In genomic region chr4:108849611-108850406, GRCh38 we compare ENCODE assay signal across 7 cellular contexts.
DNase-seq lines count a peak whose midpoint lies in the region; ATAC-seq and TF ChIP-seq lines count a peak whose summit lies in the region.

No MANE protein-coding gene starts in this region.

- TF ChIP-seq CTCF in RWPE2 (IDR thresholded peaks at IDR 0.05; ENCODE audit: poor library complexity, severe bottlenecking) (no peak), WERI-Rb-1 (IDR thresholded peaks at IDR 0.05; ENCODE audit: low read depth, low read length) (no peak)

- peaks cover 19% of the 10 kb centered on the region for H3K4me1 ChIP-seq in RWPE2 (ENCODE audit: insufficient read depth, poor library complexity, severe bottlenecking)

- H3K36me3 ChIP-seq in RWPE2 (ENCODE audit: low read depth) (no peaks in the 10 kb centered on the region), WERI-Rb-1 (no peaks in the 10 kb centered on the region)

- DNase-seq in RWPE2 (ENCODE audit: low spot score) = no peak
- peak; percentile 56 for DNase-seq in left kidney (ENCODE audit: low read depth, low spot score)
- DNase-seq in retina = no peak
- DNase-seq in NCI-H2171 (lab: John Stamatoyannopoulos, UW) = no peak
- no peak for DNase-seq in WERI-Rb-1

- no peaks in the 10 kb centered on the region for H3K27me3 ChIP-seq in RWPE2 (ENCODE audit: insufficient read depth, poor library complexity, severe bottlenecking)
- H3K27me3 ChIP-seq in WERI-Rb-1 (ENCODE audit: insufficient read depth, low read depth, severe bottlenecking) = no peaks in the 10 kb centered on the region

- ATAC-seq in GM19328 (IDR thresholded peaks at IDR 0.05; ENCODE audit: unreplicated experiment) (peak; percentile 85), HG02943 (IDR thresholded peaks at IDR 0.05; ENCODE audit: low read depth, unreplicated experiment) (peak; percentile 79), RWPE2 (ENCODE audit: low read depth) (peak; percentile 92)

- H3K9me3 ChIP-seq in RWPE2 (ENCODE audit: severe bottlenecking) = no peaks in the 10 kb centered on the region
- H3K9me3 ChIP-seq in WERI-Rb-1 (ENCODE audit: severe bottlenecking) = no peaks in the 10 kb centered on the region

- H3K4me3 ChIP-seq in RWPE2 (ENCODE audit: severe bottlenecking) = no peak overlapping the region
- no peak overlapping the region for H3K4me3 ChIP-seq in WERI-Rb-1 (ENCODE audit: low read depth, low read length)

- peak overlapping the region; percentile 67 for H3K27ac ChIP-seq in RWPE2 (ENCODE audit: poor library complexity, severe bottlenecking)
- no peak overlapping the region for H3K27ac ChIP-seq in WERI-Rb-1
